In the genomic region with DNA sequence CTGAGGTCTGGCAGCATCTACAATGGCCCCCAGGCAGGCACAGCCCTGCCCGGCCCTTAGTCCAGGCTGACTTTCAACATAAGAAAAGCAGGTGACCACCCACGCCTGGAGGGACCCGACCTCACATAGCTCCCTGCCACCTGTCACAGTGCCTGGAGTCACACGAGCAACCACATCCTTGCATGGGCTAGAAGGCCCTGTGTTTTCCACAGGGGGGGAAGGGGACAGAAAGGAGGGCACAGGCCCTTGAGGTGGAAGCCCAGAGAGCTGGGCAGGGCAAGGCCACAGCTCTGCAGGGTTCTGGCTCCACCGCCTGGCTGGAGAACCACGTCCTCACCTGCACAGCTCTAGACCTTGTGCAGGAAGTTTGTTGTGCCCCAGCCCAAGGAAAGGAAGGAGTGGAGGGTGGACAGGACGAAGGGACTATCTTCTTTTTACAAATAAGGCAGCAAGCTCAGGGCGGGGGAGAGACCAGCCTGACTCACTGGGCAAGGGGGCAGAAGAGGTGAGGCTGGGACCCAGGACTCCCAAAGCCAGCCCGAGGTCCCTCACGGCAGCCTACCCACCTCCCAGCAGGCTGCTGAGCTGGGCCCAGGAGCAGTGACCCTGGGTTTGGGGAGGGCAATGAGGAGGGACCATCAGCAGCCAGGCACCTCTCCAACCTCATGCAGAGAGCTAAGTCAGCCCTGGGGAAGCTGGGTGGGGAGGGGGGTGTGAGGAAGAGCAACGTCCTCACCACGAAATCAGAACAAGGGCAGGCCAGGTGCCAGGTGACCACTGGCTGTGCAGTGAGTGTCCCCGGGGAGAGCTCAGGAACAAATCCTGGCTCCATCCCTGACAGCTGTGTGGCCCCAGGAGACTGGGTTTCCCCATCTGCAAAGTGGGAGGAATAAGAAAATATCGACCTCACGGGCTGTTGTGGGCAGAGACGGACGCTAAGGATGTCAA, we compare ENCODE assay signal across 14 cellular contexts. TPM values are rescaled to one million over a fixed set of nuclear protein-coding genes. Genes with fewer than 3 reads are reported as not detected.
A peak's percentile ranks its signal among the peaks of the same experiment; 100 is the strongest.
DNase-seq lines count a peak whose midpoint lies in the region; ATAC-seq, FAIRE-seq and TF ChIP-seq lines count a peak whose summit lies in the region.
"Had no signal": no experiment of that assay in that cellular context is flagged by ENCODE, and none has a peak within 500 bp of the region (broad histone marks: within the 10 kb centered on the region; RNA-seq: fewer than 3 reads in every experiment).

No MANE protein-coding gene starts in this region.

- H3K9me3 Mint-ChIP-seq in CD4-positive, alpha-beta T cell, result no peaks in the 10 kb centered on the region
- no peaks in the 10 kb centered on the region for H3K9me3 Mint-ChIP-seq in naive thymus-derived CD4-positive, alpha-beta T cell
- no peaks in the 10 kb centered on the region for H3K9me3 Mint-ChIP-seq in endothelial cell (ENCODE audit: unreplicated experiment)
- H3K9me3 Mint-ChIP-seq: endodermal cell had no signal

- peak overlapping the region; percentile 15 to 99; a peak in 3 of 6 replicates for H3K27ac ChIP-seq in A549
- H3K27ac ChIP-seq in CD4-positive, alpha-beta T cell (ENCODE audit: low read depth, low read length), result no peak overlapping the region
- H3K27ac ChIP-seq in RWPE1, result peak overlapping the region; percentile 22
- peak overlapping the region; percentile 6 for H3K27ac ChIP-seq in lower lobe of right lung
- H3K27ac ChIP-seq in naive thymus-derived CD4-positive, alpha-beta T cell (ENCODE audit: low read depth, low read length), result no peak overlapping the region

- POLR2A ChIA-PET in A549 (lab: Yijun Ruan, JAX), result interaction anchor here (1.0 kb wide), 1 partner anchor 16 kb away, joined by 3 read pairs; no protein-coding TSS in a partner anchor
- POLR2A ChIA-PET in CD4-positive, alpha-beta T cell (lab: Charles Lee), result no interaction called here
- POLR2A ChIA-PET in RWPE1 (lab: Yijun Ruan, JAX; ENCODE audit: low non-redundant PET), result no interaction called here
- POLR2A ChIA-PET in naive thymus-derived CD4-positive, alpha-beta T cell (lab: Charles Lee), result interaction anchor here (0.6 kb wide), 1 partner anchor 276 kb away, joined by 4 read pairs; no protein-coding TSS in a partner anchor

- 75% methylated on average over 12 of the region's 17 CpGs for WGBS in A549 (ENCODE audit: missing lambda C conversion rate)

- H3K4me2 ChIP-seq in A549, result 0 out of 3 replicates have a peak overlapping the region, but pooled peaks have one; percentile 10

- peaks cover 5% of the 10 kb centered on the region for H3K36me3 Mint-ChIP-seq in CD4-positive, alpha-beta T cell (ENCODE audit: low read depth)
- peaks cover 0 to 3% (median 0%) of the 10 kb centered on the region in 5 donors for H3K36me3 Mint-ChIP-seq in naive thymus-derived CD4-positive, alpha-beta T cell
- peaks cover 5% of the 10 kb centered on the region for H3K36me3 Mint-ChIP-seq in endothelial cell (ENCODE audit: low read depth, unreplicated experiment)

- no peak for FAIRE-seq in A549 (lab: Jason Lieb, UNC)
- FAIRE-seq in frontal cortex (lab: Jason Lieb, UNC), result no peak

- CTCF ChIA-PET in A549 (lab: Yijun Ruan, JAX), result interaction anchor here (1.1 to 3.2 kb wide), 5 partner anchors 8 to 20 kb away, joined by 3 to 18 read pairs (median 5); no protein-coding TSS in a partner anchor
- CTCF ChIA-PET in CD4-positive, alpha-beta T cell (lab: Charles Lee), result interaction anchor here (1.5 kb wide), 1 partner anchor 15 kb away, joined by 3 read pairs; no protein-coding TSS in a partner anchor
- CTCF ChIA-PET in RWPE1 (lab: Yijun Ruan, JAX), result interaction anchor here (0.6 kb wide), 1 partner anchor 12 kb away, joined by 3 read pairs; no protein-coding TSS in a partner anchor
- CTCF ChIA-PET in naive thymus-derived CD4-positive, alpha-beta T cell (lab: Charles Lee), result interaction anchor here (0.6 kb wide), 2 partner anchors 14 to 699 kb away, joined by 4 to 5 read pairs; no protein-coding TSS in a partner anchor

- H3K27me3 ChIP-seq in CD4-positive, alpha-beta T cell (ENCODE audit: control insufficient read depth, insufficient read depth, low read length), result no peaks in the 10 kb centered on the region
- no peaks in the 10 kb centered on the region for H3K27me3 ChIP-seq in lower lobe of right lung (ENCODE audit: low read depth)
- no peaks in the 10 kb centered on the region for H3K27me3 ChIP-seq in naive thymus-derived CD4-positive, alpha-beta T cell (ENCODE audit: control insufficient read depth in 2 of 2, insufficient read depth in 2 of 2, low read length in 2 of 2)

- H3K36me3 ChIP-seq in lower lobe of right lung, result peaks cover 7% of the 10 kb centered on the region
- no peaks in the 10 kb centered on the region for H3K36me3 ChIP-seq in naive thymus-derived CD4-positive, alpha-beta T cell (ENCODE audit: control insufficient read depth in 2 of 3, insufficient read depth in 3 of 3, low read length in 3 of 3)

- peaks cover 33% of the 10 kb centered on the region for H3K4me1 Mint-ChIP-seq in CD4-positive, alpha-beta T cell (ENCODE audit: low read depth)
- peaks cover 11 to 42% (median 25%) of the 10 kb centered on the region in 7 donors for H3K4me1 Mint-ChIP-seq in naive thymus-derived CD4-positive, alpha-beta T cell
- peaks cover 29% of the 10 kb centered on the region for H3K4me1 Mint-ChIP-seq in endothelial cell (ENCODE audit: unreplicated experiment)

- H3K27me3 Mint-ChIP-seq in CD4-positive, alpha-beta T cell, result no peaks in the 10 kb centered on the region
- no peaks in the 10 kb centered on the region for H3K27me3 Mint-ChIP-seq in naive thymus-derived CD4-positive, alpha-beta T cell
- peaks cover 2% of the 10 kb centered on the region for H3K27me3 Mint-ChIP-seq in endothelial cell (ENCODE audit: unreplicated experiment)

- peak in 1 of 2 experiments; percentile 18; a peak in 1 of 5 replicates for TF ChIP-seq RAD21 in A549 (conservative IDR thresholded peaks at IDR 0.05 in 1 of 2, IDR thresholded peaks at IDR 0.05 in 1 of 2)

- H3K9me3 ChIP-seq in A549, result no peaks in the 10 kb centered on the region
- H3K9me3 ChIP-seq in CD4-positive, alpha-beta T cell (ENCODE audit: control insufficient read depth, low read length), result no peaks in the 10 kb centered on the region
- no peaks in the 10 kb centered on the region for H3K9me3 ChIP-seq in lower lobe of right lung
- no peaks in the 10 kb centered on the region for H3K9me3 ChIP-seq in naive thymus-derived CD4-positive, alpha-beta T cell (ENCODE audit: control insufficient read depth in 2 of 3, low read length in 3 of 3)

- TF ChIP-seq POLR2A in A549 (IDR thresholded peaks at IDR 0.05; ENCODE audit: low read length), result no peak

- TF ChIP-seq EP300 in A549 (IDR thresholded peaks at IDR 0.05), result no peak

- H3K4me3 ChIP-seq in A549 (no peak overlapping the region), lower lobe of right lung (no peak overlapping the region)
- H3K4me3 ChIP-seq in naive thymus-derived CD4-positive, alpha-beta T cell (ENCODE audit: low read length), result no peak overlapping the region

- TF ChIP-seq CTCF in A549 (IDR thresholded peaks at IDR 0.05) (no peak), RWPE1 (conservative IDR thresholded peaks at IDR 0.05; ENCODE audit: low read depth) (no peak), lower lobe of right lung (IDR thresholded peaks at IDR 0.05) (no peak), endothelial cell (IDR thresholded peaks at IDR 0.05; ENCODE audit: unreplicated experiment) (no peak)
- TF ChIP-seq CTCF in CD4-positive, alpha-beta T cell (IDR thresholded peaks at IDR 0.05), result no peak

- H3K4me1 ChIP-seq in A549 (peaks cover 68% of the 10 kb centered on the region), lower lobe of right lung (peaks cover 58% of the 10 kb centered on the region)
- H3K4me1 ChIP-seq in naive thymus-derived CD4-positive, alpha-beta T cell (ENCODE audit: control insufficient read depth in 2 of 2, insufficient read depth in 2 of 2, low read length in 2 of 2), result peaks cover 14 to 56% of the 10 kb centered on the region in 2 donors

- DNase-seq in A549 (ENCODE audit: low read depth in 1 of 2, low spot score in 1 of 2), result no peak
- no peak for DNase-seq in CD4-positive, alpha-beta T cell
- no peak for DNase-seq in RWPE1 (ENCODE audit: low spot score)
- peak; percentile 34 for DNase-seq in lower lobe of right lung
- no peak for DNase-seq in frontal cortex (ENCODE audit: low spot score in 2 of 2)
- DNase-seq in naive thymus-derived CD4-positive, alpha-beta T cell, result no peak
- DNase-seq in endothelial cell (ENCODE audit: low spot score), result no peak
- DNase-seq: C1 segment of cervical spinal cord, endodermal cell, islet precursor cell, MM.1S had no signal

- intact Hi-C loops in CD4-positive, alpha-beta T cell (cut with DNase I, micrococcal nuclease), result no loop called here
- intact Hi-C loops in lower lobe of right lung (cut with DNase I), result no loop called here
- intact Hi-C loops in naive thymus-derived CD4-positive, alpha-beta T cell (cut with micrococcal nuclease), result no loop called here

- ATAC-seq in A549 (no peak), lower lobe of right lung (no peak), GM18517 (IDR thresholded peaks at IDR 0.05; ENCODE audit: unreplicated experiment) (no peak)
- no peak for ATAC-seq in CD4-positive, alpha-beta T cell (ENCODE audit: poor library complexity)
- no peak for ATAC-seq in naive thymus-derived CD4-positive, alpha-beta T cell
- ATAC-seq: HCT116 had no signal

- peak overlapping the region; percentile 25 for H3K4me3 Mint-ChIP-seq in CD4-positive, alpha-beta T cell
- no peak overlapping the region for H3K4me3 Mint-ChIP-seq in naive thymus-derived CD4-positive, alpha-beta T cell
- H3K4me3 Mint-ChIP-seq in endothelial cell (ENCODE audit: unreplicated experiment), result no peak overlapping the region
- H3K4me3 Mint-ChIP-seq: endodermal cell had no signal

- peak overlapping the region; percentile 24 for H3K27ac Mint-ChIP-seq in CD4-positive, alpha-beta T cell
- peak overlapping the region in 3 of 9 donors; percentile 34 to 36 (median 35) for H3K27ac Mint-ChIP-seq in naive thymus-derived CD4-positive, alpha-beta T cell
- no peak overlapping the region for H3K27ac Mint-ChIP-seq in endothelial cell (ENCODE audit: unreplicated experiment)
- H3K27ac Mint-ChIP-seq: endodermal cell had no signal

RNA-seq across cellular contexts. Expression of a gene that starts 4.3 kb away (rescaled TPM):
- 18.6 and 24.7 TPM in 2 replicates for polyA plus RNA-seq in A549 (2011; rRNA removed)
- polyA plus RNA-seq in A549 (2012; cell fraction: cytosol; rRNA removed), result 14.8 and 26.9 TPM in 2 replicates
- 33.8 and 39.1 TPM in 2 replicates for polyA plus RNA-seq in A549 (2012; cell fraction: nucleus; rRNA removed)
- polyA plus RNA-seq in A549 (2017; fragmentation: RNase III; extraction: RNeasy Plus Mini Kit Qiagen cat#74134 plus additional on column Dnase treatment), result 17.6 to 26.7 TPM (median 24.5 TPM) in 3 replicates
- polyA minus RNA-seq in A549 (2011; rRNA and poly(A)+ RNA removed), result 11.1 and 12.9 TPM in 2 replicates
- total RNA-seq in CD4-positive, alpha-beta T cell, result 10 to 100 TPM; 11.9 to 12.1 TPM
- 5.3 TPM for total RNA-seq in lower lobe of right lung
- total RNA-seq in frontal cortex, result 3.7 TPM
- total RNA-seq in naive thymus-derived CD4-positive, alpha-beta T cell, result 10 to 100 TPM; 12.4 to 27.6 (median 20.2) TPM
- polyA plus RNA-seq in naive thymus-derived CD4-positive, alpha-beta T cell, result 1 to 10 TPM; 1.1 to 2.4 TPM
- 32.7 TPM for total RNA-seq in endothelial cell (ENCODE audit: unreplicated experiment)

RNA-seq across cellular contexts. Expression of a gene that starts 28.6 kb away (rescaled TPM):
- polyA plus RNA-seq in A549 (2011; rRNA removed), result not detected in 2 replicates
- polyA plus RNA-seq in A549 (2012; cell fraction: cytosol; rRNA removed), result not detected in 2 replicates
- 0.07 TPM in 1 of 2 replicates, not detected in the other for polyA plus RNA-seq in A549 (2012; cell fraction: nucleus; rRNA removed)
- not detected in 3 replicates for polyA plus RNA-seq in A549 (2017; fragmentation: RNase III; extraction: RNeasy Plus Mini Kit Qiagen cat#74134 plus additional on column Dnase treatment)
- polyA minus RNA-seq in A549 (2011; rRNA and poly(A)+ RNA removed), result not detected in 2 replicates
- 1 to 10 TPM; 1.9 to 2.1 TPM for total RNA-seq in CD4-positive, alpha-beta T cell
- total RNA-seq in lower lobe of right lung, result not detected
- total RNA-seq in frontal cortex, result 0.41 TPM
- total RNA-seq in naive thymus-derived CD4-positive, alpha-beta T cell, result 10 to 100 TPM in 2 of 5 experiments, 1 to 10 TPM in 3; 3.9 to 30.4 (median 6.4) TPM
- 1 to 10 TPM; 5.8 to 9.5 TPM for polyA plus RNA-seq in naive thymus-derived CD4-positive, alpha-beta T cell
- total RNA-seq in endothelial cell (ENCODE audit: unreplicated experiment), result 0.13 TPM
- total RNA-seq: skeletal muscle tissue had no signal

RNA-seq across cellular contexts. Expression of a gene that starts 34.0 kb away (rescaled TPM):
- 0.05 and 0.14 TPM in 2 replicates for polyA plus RNA-seq in A549 (2011; rRNA removed)
- polyA plus RNA-seq in A549 (2012; cell fraction: cytosol; rRNA removed), result 0.05 and 0.09 TPM in 2 replicates
- 0.09 and 0.12 TPM in 2 replicates for polyA plus RNA-seq in A549 (2012; cell fraction: nucleus; rRNA removed)
- 0.04 to 0.17 TPM (median 0.05 TPM) in 3 replicates for polyA plus RNA-seq in A549 (2017; fragmentation: RNase III; extraction: RNeasy Plus Mini Kit Qiagen cat#74134 plus additional on column Dnase treatment)
- not detected in 2 replicates for polyA minus RNA-seq in A549 (2011; rRNA and poly(A)+ RNA removed)
- total RNA-seq in CD4-positive, alpha-beta T cell, result 10 to 100 TPM; 47.5 to 49.6 TPM
- total RNA-seq in lower lobe of right lung, result 10.2 TPM
- total RNA-seq in frontal cortex, result not detected
- total RNA-seq in naive thymus-derived CD4-positive, alpha-beta T cell, result 100 to 1,000 TPM in 2 of 5 experiments, 10 to 100 TPM in 3; 14.3 to 209 (median 44.1) TPM
- 10 to 100 TPM; 13.6 to 20.2 TPM for polyA plus RNA-seq in naive thymus-derived CD4-positive, alpha-beta T cell
- total RNA-seq in endothelial cell (ENCODE audit: unreplicated experiment), result 0.51 TPM

Comparison
In these comparisons a context has a peak if more than half of its experiments do, and no peak if none do; other contexts are left out.
1. H3K27ac ChIP-seq: peak in A549 (2 of 2), RWPE1 (single experiment) and lower lobe of right lung (single experiment); none in CD4-positive, alpha-beta T cell (single experiment) and naive thymus-derived CD4-positive, alpha-beta T cell (single experiment).
2. POLR2A ChIA-PET loops: an anchor here in A549 (1.0 kb wide) and naive thymus-derived CD4-positive, alpha-beta T cell (0.6 kb wide); none called in CD4-positive, alpha-beta T cell and RWPE1.